In genomic region chr4:101205878-101206277, GRCh38 we compare ENCODE assay signal across 7 cellular contexts.
DNase-seq lines count a peak whose midpoint lies in the region; ATAC-seq lines count a peak whose summit lies in the region.

No MANE protein-coding gene starts in this region.

- no peaks in the 10 kb centered on the region for H3K27me3 Mint-ChIP-seq in stimulated activated naive CD8-positive, alpha-beta T cell treated with anti-CD3 and anti-CD28 coated beads, Interleukin-15, amount 100 ng/mL, for 72 hours

- intact Hi-C loops in left colon (cut with DNase I, micrococcal nuclease): no loop called here

- ATAC-seq in GM19043 (IDR thresholded peaks at IDR 0.05; ENCODE audit: low read depth, unreplicated experiment): peak; percentile 94
- ATAC-seq in HG03095 (IDR thresholded peaks at IDR 0.05; ENCODE audit: unreplicated experiment): peak; percentile 87
- ATAC-seq in activated CD4-positive, CD25-positive, alpha-beta regulatory T cell treated with anti-CD3 and anti-CD28 coated beads, Interleukin-2, amount 50 U/mL, for 24 hours: peak; percentile 99 to 100
- peak; percentile 100 for ATAC-seq in stimulated activated naive CD8-positive, alpha-beta T cell treated with anti-CD3 and anti-CD28 coated beads, Interleukin-15, amount 100 ng/mL, for 72 hours
- ATAC-seq in left colon: no peak

- no peak overlapping the region for H3K27ac Mint-ChIP-seq in stimulated activated naive CD8-positive, alpha-beta T cell treated with anti-CD3 and anti-CD28 coated beads, Interleukin-15, amount 100 ng/mL, for 72 hours

- H3K4me3 Mint-ChIP-seq in stimulated activated naive CD8-positive, alpha-beta T cell treated with anti-CD3 and anti-CD28 coated beads, Interleukin-15, amount 100 ng/mL, for 72 hours: peak overlapping the region; percentile 22 to 58

- H3K4me1 Mint-ChIP-seq in stimulated activated naive CD8-positive, alpha-beta T cell treated with anti-CD3 and anti-CD28 coated beads, Interleukin-15, amount 100 ng/mL, for 72 hours: peaks cover 32% of the 10 kb centered on the region

- DNase-seq in fibroblast of peridontal ligament (ENCODE audit: extremely low read depth): peak; percentile 62
- peak; percentile 40 to 58 for DNase-seq in stimulated activated naive CD8-positive, alpha-beta T cell treated with anti-CD3 and anti-CD28 coated beads, Interleukin-15, amount 100 ng/mL, for 72 hours
- DNase-seq in cerebellar cortex (ENCODE audit: low spot score): no peak
- DNase-seq in left colon: no peak

- peaks cover 0 to 7% of the 10 kb centered on the region in 2 donors for H3K9me3 Mint-ChIP-seq in stimulated activated naive CD8-positive, alpha-beta T cell treated with anti-CD3 and anti-CD28 coated beads, Interleukin-15, amount 100 ng/mL, for 72 hours

Comparison
In these comparisons a context has a peak if more than half of its experiments do, and no peak if none do; other contexts are left out.
1. DNase-seq: peak in fibroblast of peridontal ligament (single experiment) and stimulated activated naive CD8-positive, alpha-beta T cell treated with anti-CD3 and anti-CD28 coated beads, Interleukin-15, amount 100 ng/mL, for 72 hours (2 of 2); none in cerebellar cortex (single experiment) and left colon (0 of 2).